Comparison of ENCODE assay signal across 16 cellular contexts in genomic region chr1:151616505-151616849, GRCh38. TPM values are rescaled to one million over a fixed set of nuclear protein-coding genes. Genes with fewer than 3 reads are reported as not detected.
DNase-seq lines count a peak whose midpoint lies in the region; ATAC-seq and TF ChIP-seq lines count a peak whose summit lies in the region.
"Had no signal": no experiment of that assay in that cellular context is flagged by ENCODE, and none has a peak within 500 bp of the region (broad histone marks: within the 10 kb centered on the region; RNA-seq: fewer than 3 reads in every experiment).

No MANE protein-coding gene starts in this region.

- no peaks in the 10 kb centered on the region for H3K9me3 Mint-ChIP-seq in activated CD8-positive, alpha-beta T cell treated with anti-CD3 and anti-CD28 coated beads for 36 hours
- no peaks in the 10 kb centered on the region for H3K9me3 Mint-ChIP-seq in activated CD8-positive, alpha-beta T cell treated with anti-CD3 and anti-CD28 coated beads, Interleukin-2, amount 10 ng/mL, durations not matched to agents 7 days and 5 days (ENCODE audit: insufficient read depth)
- no peaks in the 10 kb centered on the region for H3K9me3 Mint-ChIP-seq in brain
- H3K9me3 Mint-ChIP-seq: activated CD4-positive, alpha-beta T cell treated with anti-CD3 and anti-CD28 coated beads, Interleukin-2, amount 10 ng/mL, durations not matched to agents 7 days and 5 days; activated T-helper 1 cell treated with anti-CD3 and anti-CD28 coated beads, Interleukin-12 subunit alpha, Interleukin-12 subunit beta, Interleukin-2, Interleukin-4 antibody, amounts not matched to agents 30 ng/mL and 10 ng/mL and 1 ng/mL, durations not matched to agents 14 hours and 24 hours and 36 hours; naive thymus-derived CD8-positive, alpha-beta T cell had no signal

- TF ChIP-seq CTCF in activated CD8-positive, alpha-beta T cell treated with anti-CD3 and anti-CD28 coated beads for 36 hours (IDR thresholded peaks at IDR 0.05): no peak
- no peak for TF ChIP-seq CTCF in brain (conservative IDR thresholded peaks at IDR 0.05)
- TF ChIP-seq CTCF in neutrophil (IDR thresholded peaks at IDR 0.05): no peak

- H3K36me3 Mint-ChIP-seq in activated CD8-positive, alpha-beta T cell treated with anti-CD3 and anti-CD28 coated beads for 36 hours (ENCODE audit: low read depth): peaks cover 4% of the 10 kb centered on the region
- H3K36me3 Mint-ChIP-seq in activated CD8-positive, alpha-beta T cell treated with anti-CD3 and anti-CD28 coated beads, Interleukin-2, amount 10 ng/mL, durations not matched to agents 7 days and 5 days (ENCODE audit: low read depth): peaks cover 7% of the 10 kb centered on the region
- H3K36me3 Mint-ChIP-seq in brain: peaks cover 23% of the 10 kb centered on the region

- H3K27ac ChIP-seq in neutrophil: peak overlapping the region; percentile 57
- H3K27ac ChIP-seq: lower lobe of right lung had no signal

- ATAC-seq in activated CD8-positive, alpha-beta T cell treated with anti-CD3 and anti-CD28 coated beads for 36 hours: no peak
- no peak for ATAC-seq in activated CD8-positive, alpha-beta T cell treated with anti-CD3 and anti-CD28 coated beads, Interleukin-2, amount 10 ng/mL, durations not matched to agents 7 days and 5 days
- ATAC-seq in HG02981 (IDR thresholded peaks at IDR 0.05; ENCODE audit: unreplicated experiment): no peak
- ATAC-seq: lower lobe of right lung; naive thymus-derived CD8-positive, alpha-beta T cell had no signal

- peak overlapping the region; percentile 69 for H3K27ac Mint-ChIP-seq in activated CD8-positive, alpha-beta T cell treated with anti-CD3 and anti-CD28 coated beads for 36 hours
- H3K27ac Mint-ChIP-seq in activated CD8-positive, alpha-beta T cell treated with anti-CD3 and anti-CD28 coated beads, Interleukin-2, amount 10 ng/mL, durations not matched to agents 7 days and 5 days: no peak overlapping the region
- peak overlapping the region in 2 of 5 experiments; percentile 32 to 45 for H3K27ac Mint-ChIP-seq in brain
- H3K27ac Mint-ChIP-seq: activated CD4-positive, alpha-beta T cell treated with anti-CD3 and anti-CD28 coated beads, Interleukin-2, amount 10 ng/mL, durations not matched to agents 7 days and 5 days; activated T-helper 1 cell treated with anti-CD3 and anti-CD28 coated beads, Interleukin-12 subunit alpha, Interleukin-12 subunit beta, Interleukin-2, Interleukin-4 antibody, amounts not matched to agents 30 ng/mL and 10 ng/mL and 1 ng/mL, durations not matched to agents 14 hours and 24 hours and 36 hours had no signal

- no peaks in the 10 kb centered on the region for H3K36me3 ChIP-seq in neutrophil

- CTCF ChIA-PET in activated CD8-positive, alpha-beta T cell treated with anti-CD3 and anti-CD28 coated beads for 36 hours (lab: Charles Lee): no interaction called here
- CTCF ChIA-PET in activated CD8-positive, alpha-beta T cell treated with anti-CD3 and anti-CD28 coated beads, Interleukin-2, amount 10 ng/mL, durations not matched to agents 7 days and 5 days (lab: Charles Lee): interaction anchor here (0.9 to 1.6 kb wide), 3 partner anchors 23 to 118 kb away, joined by 3 to 6 read pairs (median 3); no protein-coding TSS in a partner anchor

- H3K4me1 ChIP-seq in neutrophil (ENCODE audit: control insufficient read depth in 1 of 2, insufficient read depth in 1 of 2, low read depth in 1 of 2, low read length in 1 of 2): peaks cover 70 to 75% of the 10 kb centered on the region in 2 experiments

- H3K27me3 Mint-ChIP-seq in activated CD8-positive, alpha-beta T cell treated with anti-CD3 and anti-CD28 coated beads for 36 hours: no peaks in the 10 kb centered on the region
- no peaks in the 10 kb centered on the region for H3K27me3 Mint-ChIP-seq in activated CD8-positive, alpha-beta T cell treated with anti-CD3 and anti-CD28 coated beads, Interleukin-2, amount 10 ng/mL, durations not matched to agents 7 days and 5 days (ENCODE audit: low read depth)
- H3K27me3 Mint-ChIP-seq in brain: peaks cover 7% of the 10 kb centered on the region
- H3K27me3 Mint-ChIP-seq: activated CD4-positive, alpha-beta T cell treated with anti-CD3 and anti-CD28 coated beads, Interleukin-2, amount 10 ng/mL, durations not matched to agents 7 days and 5 days; naive thymus-derived CD8-positive, alpha-beta T cell had no signal

- intact Hi-C loops in activated CD8-positive, alpha-beta T cell treated with anti-CD3 and anti-CD28 coated beads for 36 hours (cut with micrococcal nuclease): no loop called here

- no peaks in the 10 kb centered on the region for H3K9me3 ChIP-seq in neutrophil
- H3K9me3 ChIP-seq: Caco-2, lower lobe of right lung had no signal

- DNase-seq in activated CD8-positive, alpha-beta T cell treated with anti-CD3 and anti-CD28 coated beads for 36 hours: no peak
- DNase-seq in activated CD8-positive, alpha-beta T cell treated with anti-CD3 and anti-CD28 coated beads, Interleukin-2, amount 10 ng/mL, durations not matched to agents 7 days and 5 days: no peak
- DNase-seq in HT1080 (ENCODE audit: low read depth) (peak; percentile 51), GM19240 (ENCODE audit: insufficient read length, low spot score) (no peak)
- no peak for DNase-seq in activated CD4-positive, alpha-beta T cell treated with anti-CD3 and anti-CD28 coated beads for 1 hour
- DNase-seq: activated CD4-positive, alpha-beta T cell treated with anti-CD3 and anti-CD28 coated beads, Interleukin-2, amount 10 ng/mL, durations not matched to agents 7 days and 5 days; Caco-2; lower lobe of right lung; naive thymus-derived CD8-positive, alpha-beta T cell; NCI-H2107; SHP77 treated with DMSO at 0.1 percent for 48 hours; stimulated activated CD4-positive, alpha-beta T cell treated with anti-CD3 and anti-CD28 coated beads, Interleukin-1b, Interleukin-23, amount 100 ng/mL, for 48 hours had no signal

- no peak overlapping the region for H3K4me3 Mint-ChIP-seq in activated CD8-positive, alpha-beta T cell treated with anti-CD3 and anti-CD28 coated beads for 36 hours
- no peak overlapping the region for H3K4me3 Mint-ChIP-seq in activated CD8-positive, alpha-beta T cell treated with anti-CD3 and anti-CD28 coated beads, Interleukin-2, amount 10 ng/mL, durations not matched to agents 7 days and 5 days
- peak overlapping the region in 4 of 5 experiments; percentile 5 to 38 (median 34) for H3K4me3 Mint-ChIP-seq in brain
- H3K4me3 Mint-ChIP-seq: activated CD4-positive, alpha-beta T cell treated with anti-CD3 and anti-CD28 coated beads, Interleukin-2, amount 10 ng/mL, durations not matched to agents 7 days and 5 days; activated T-helper 1 cell treated with anti-CD3 and anti-CD28 coated beads, Interleukin-12 subunit alpha, Interleukin-12 subunit beta, Interleukin-2, Interleukin-4 antibody, amounts not matched to agents 30 ng/mL and 10 ng/mL and 1 ng/mL, durations not matched to agents 14 hours and 24 hours and 36 hours had no signal

- H3K27me3 ChIP-seq in neutrophil: no peaks in the 10 kb centered on the region

- peaks cover 62% of the 10 kb centered on the region for H3K4me1 Mint-ChIP-seq in activated CD8-positive, alpha-beta T cell treated with anti-CD3 and anti-CD28 coated beads for 36 hours (ENCODE audit: low read depth)
- peaks cover 35% of the 10 kb centered on the region for H3K4me1 Mint-ChIP-seq in activated CD8-positive, alpha-beta T cell treated with anti-CD3 and anti-CD28 coated beads, Interleukin-2, amount 10 ng/mL, durations not matched to agents 7 days and 5 days (ENCODE audit: low read depth)
- peaks cover 80% of the 10 kb centered on the region for H3K4me1 Mint-ChIP-seq in brain

- H3K4me3 ChIP-seq in neutrophil (ENCODE audit: low read depth in 1 of 2, low read length in 1 of 2): no peak overlapping the region
- H3K4me3 ChIP-seq: lower lobe of right lung had no signal

- POLR2A ChIA-PET in activated CD8-positive, alpha-beta T cell treated with anti-CD3 and anti-CD28 coated beads for 36 hours (lab: Charles Lee): no interaction called here
- POLR2A ChIA-PET in activated CD8-positive, alpha-beta T cell treated with anti-CD3 and anti-CD28 coated beads, Interleukin-2, amount 10 ng/mL, durations not matched to agents 7 days and 5 days (lab: Charles Lee): no interaction called here

RNA-seq across cellular contexts. Expression of gene SNX27, which starts 4.6 kb away (rescaled TPM):
- 10 to 100 TPM; 27.2 to 29.5 TPM for total RNA-seq in activated CD8-positive, alpha-beta T cell treated with anti-CD3 and anti-CD28 coated beads for 36 hours
- 10 to 100 TPM; 24.5 to 26.0 TPM for total RNA-seq in activated CD8-positive, alpha-beta T cell treated with anti-CD3 and anti-CD28 coated beads, Interleukin-2, amount 10 ng/mL, durations not matched to agents 7 days and 5 days
- 15.2 and 21.1 TPM in 2 replicates for total RNA-seq in HT1080 (2014; rRNA removed; shearing (Covaris generic))
- polyA plus RNA-seq in HT1080 (2015; cell fraction: cytosol; rRNA removed): 16.3 and 19.8 TPM in 2 replicates
- polyA plus RNA-seq in HT1080 (2015; cell fraction: nucleus; rRNA removed): 21.6 and 23.1 TPM in 2 replicates
- polyA plus RNA-seq in brain (ENCODE audit: insufficient read depth, low read depth, low replicate concordance): 9.1 TPM

Comparison
In these comparisons a context has a peak if more than half of its experiments do, and no peak if none do; other contexts are left out.
1. H3K4me3 Mint-ChIP-seq: peak in brain (4 of 5); none in activated CD8-positive, alpha-beta T cell treated with anti-CD3 and anti-CD28 coated beads for 36 hours (single experiment) and activated CD8-positive, alpha-beta T cell treated with anti-CD3 and anti-CD28 coated beads, Interleukin-2, amount 10 ng/mL, durations not matched to agents 7 days and 5 days (single experiment).